In the genomic region with DNA sequence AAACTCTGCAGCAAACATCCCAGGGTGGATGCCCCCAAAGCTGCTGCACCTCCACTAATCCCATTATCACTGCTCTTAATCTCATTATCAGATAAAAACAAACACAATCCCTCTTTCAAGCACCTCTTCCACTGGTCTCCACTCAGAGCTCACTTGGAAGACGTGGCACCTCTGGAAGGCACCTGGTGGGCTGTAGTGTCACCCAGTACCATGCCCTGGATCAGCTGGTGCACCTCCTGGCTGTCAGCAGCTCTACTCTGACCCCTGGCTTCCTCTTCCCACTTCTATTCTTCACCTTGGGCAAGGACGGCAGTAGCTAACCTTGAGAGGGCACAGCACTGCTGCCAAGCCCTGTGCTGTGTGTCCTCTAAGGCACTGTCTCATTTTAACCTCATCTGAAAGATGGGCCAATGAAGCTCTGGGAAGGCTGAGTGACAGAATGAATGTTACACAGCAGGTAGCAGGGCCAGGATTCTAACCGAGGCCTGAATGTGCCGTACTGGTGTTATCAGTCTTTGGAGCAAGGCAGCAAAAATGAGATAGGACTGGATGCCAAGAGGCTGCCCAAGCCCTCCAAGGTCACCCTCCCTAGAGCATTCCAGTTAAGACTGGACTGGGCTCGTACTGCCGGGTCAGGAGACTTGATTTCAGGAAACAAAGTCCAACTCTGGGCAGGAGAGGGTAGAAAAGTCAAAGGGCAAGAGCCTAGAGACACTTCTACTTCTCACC, we compare ENCODE assay signal across 9 cellular contexts. TPM values are rescaled to one million over a fixed set of nuclear protein-coding genes. Genes with fewer than 3 reads are reported as not detected.
DNase-seq lines count a peak whose midpoint lies in the region; ATAC-seq, FAIRE-seq and TF ChIP-seq lines count a peak whose summit lies in the region.
"Had no signal": no experiment of that assay in that cellular context is flagged by ENCODE, and none has a peak within 500 bp of the region (broad histone marks: within the 10 kb centered on the region; RNA-seq: fewer than 3 reads in every experiment).

No MANE protein-coding gene starts in this region.

- peaks cover 0 to 4% (median 0%) of the 10 kb centered on the region in 8 donors for H3K9me3 Mint-ChIP-seq in CD4-positive, alpha-beta memory T cell

- no peaks in the 10 kb centered on the region for H3K27me3 ChIP-seq in CD4-positive, alpha-beta memory T cell (ENCODE audit: insufficient read depth, low read length)
- no peaks in the 10 kb centered on the region for H3K27me3 ChIP-seq in pancreas
- H3K27me3 ChIP-seq in prostate gland (replicated peaks; ENCODE audit: insufficient read depth): no peaks in the 10 kb centered on the region

- ATAC-seq in esophagus mucosa: peak; percentile 10
- ATAC-seq in pancreas: peak; percentile 75 to 84 (median 81)
- ATAC-seq in GM21723 (IDR thresholded peaks at IDR 0.05; ENCODE audit: unreplicated experiment): no peak

- intact Hi-C loops in CD4-positive, alpha-beta memory T cell (cut with micrococcal nuclease): loop anchor here (5.0 kb wide), 1 partner anchor 38 kb away; no protein-coding TSS in a partner anchor
- intact Hi-C loops in pancreas (cut with DNase I): loop anchor here in 1 of 3 donors (10.0 kb wide), 1 partner anchor 50 kb away; no protein-coding TSS in a partner anchor
- intact Hi-C loops in prostate gland (cut with DNase I): no loop called here

- H3K36me3 Mint-ChIP-seq in CD4-positive, alpha-beta memory T cell: peaks cover 3% of the 10 kb centered on the region in 2 donors

- no peaks in the 10 kb centered on the region for H3K9me3 ChIP-seq in CD4-positive, alpha-beta memory T cell (ENCODE audit: control insufficient read depth in 1 of 2, low read length in 2 of 2)
- H3K9me3 ChIP-seq in pancreas (no peaks in the 10 kb centered on the region), prostate gland (no peaks in the 10 kb centered on the region)

- 6 to 10% methylated on average over 6 of the region's 6 CpGs for WGBS in pancreas, 2 donors
- WGBS in prostate gland: 44% methylated on average over 6 of the region's 6 CpGs

- peaks cover 95% of the 10 kb centered on the region for H3K4me1 ChIP-seq in CD4-positive, alpha-beta memory T cell (ENCODE audit: insufficient read depth, low read length)
- H3K4me1 ChIP-seq in pancreas: peaks cover 58 to 91% (median 81%) of the 10 kb centered on the region in 3 donors
- H3K4me1 ChIP-seq in prostate gland (replicated peaks): peaks cover 23% of the 10 kb centered on the region

- no peak for FAIRE-seq in pancreas (lab: Jason Lieb, UNC)

- TF ChIP-seq CTCF in pancreas (IDR thresholded peaks at IDR 0.05) (no peak), prostate gland (IDR thresholded peaks at IDR 0.05) (no peak)

- no peak overlapping the region for H3K27ac ChIP-seq in CD4-positive, alpha-beta memory T cell (ENCODE audit: low read depth, low read length)
- H3K27ac ChIP-seq in pancreas (peak overlapping the region; percentile 21 to 82 (median 58)), prostate gland (peak overlapping the region in 1 of 2 donors; percentile 46)

- no peak for DNase-seq in CD4-positive, alpha-beta memory T cell
- DNase-seq in OCI-M1 (lab: John Stamatoyannopoulos, UW) (peak; percentile 60), pancreas (peak; percentile 47 to 83 (median 72)), prostate gland (ENCODE audit: low spot score) (no peak), COLO668 (lab: John Stamatoyannopoulos, UW; ENCODE audit: unreplicated experiment) (no peak), NCI-H1694 treated with DMSO at 0.1 percent for 48 hours (lab: John Stamatoyannopoulos, UW) (no peak)
- DNase-seq: NCI-H1694 had no signal

- POLR2A ChIA-PET in CD4-positive, alpha-beta memory T cell (lab: Charles Lee; ENCODE audit: partially characterized antibody): interaction anchor here (0.8 to 1.5 kb wide), 2 partner anchors 35 to 41 kb away, joined by 3 read pairs; no protein-coding TSS in a partner anchor

- CTCF ChIA-PET in CD4-positive, alpha-beta memory T cell (lab: Charles Lee; ENCODE audit: partially characterized antibody): interaction anchor here (0.6 to 1.5 kb wide), 4 partner anchors 9 to 148 kb away, joined by 3 read pairs; no protein-coding TSS in a partner anchor

- TF ChIP-seq POLR2A in prostate gland (IDR thresholded peaks at IDR 0.05): no peak

- H3K36me3 ChIP-seq in CD4-positive, alpha-beta memory T cell (ENCODE audit: insufficient read depth, low read length): peaks cover 4% of the 10 kb centered on the region
- H3K36me3 ChIP-seq in pancreas: no peaks in the 10 kb centered on the region
- no peaks in the 10 kb centered on the region for H3K36me3 ChIP-seq in prostate gland

- H3K4me1 Mint-ChIP-seq in CD4-positive, alpha-beta memory T cell: peaks cover 68 to 95% (median 82%) of the 10 kb centered on the region in 4 donors

- H3K4me3 Mint-ChIP-seq in CD4-positive, alpha-beta memory T cell: peak overlapping the region in 7 of 8 donors; percentile 60 to 79 (median 70)

- H3K27ac Mint-ChIP-seq in CD4-positive, alpha-beta memory T cell: peak overlapping the region; percentile 37 to 91 (median 62)

- no peaks in the 10 kb centered on the region for H3K27me3 Mint-ChIP-seq in CD4-positive, alpha-beta memory T cell

- no peak overlapping the region for H3K4me3 ChIP-seq in CD4-positive, alpha-beta memory T cell (ENCODE audit: low read length in 2 of 2)
- H3K4me3 ChIP-seq in pancreas (no peak overlapping the region), prostate gland (no peak overlapping the region)

RNA-seq across cellular contexts. Expression of a gene that starts 7.4 kb away (rescaled TPM):
- 100 to 1,000 TPM; 149 to 152 TPM for total RNA-seq in CD4-positive, alpha-beta memory T cell
- polyA plus RNA-seq in CD4-positive, alpha-beta memory T cell: 10 to 100 TPM in 1 of 2 donors, 1 to 10 TPM in 1; 4.2 to 48.2 TPM
- total RNA-seq in esophagus mucosa (55.1 TPM), pancreas (10 to 100 TPM; 36.2 to 53.3 (median 39.9) TPM), prostate gland (10 to 100 TPM; 45.6 to 76.0 TPM)
- polyA plus RNA-seq in pancreas: 10 to 100 TPM; 16.9 to 41.2 TPM

RNA-seq across cellular contexts. Expression of a gene that starts 54.6 kb away (rescaled TPM):
- total RNA-seq in CD4-positive, alpha-beta memory T cell: 10 to 100 TPM; 69.9 to 71.5 TPM
- polyA plus RNA-seq in CD4-positive, alpha-beta memory T cell: 10 to 100 TPM; 10.8 to 23.6 TPM
- 22.0 TPM for total RNA-seq in esophagus mucosa
- 10 to 100 TPM; 14.7 to 23.1 (median 16.5) TPM for total RNA-seq in pancreas
- polyA plus RNA-seq in pancreas: 10 to 100 TPM; 23.5 to 25.9 TPM
- 10 to 100 TPM; 30.3 to 34.2 TPM for total RNA-seq in prostate gland

Comparison
In these comparisons a context has a peak if more than half of its experiments do, and no peak if none do; other contexts are left out.
1. DNase-seq: peak in OCI-M1 (single experiment) and pancreas (6 of 6); none in CD4-positive, alpha-beta memory T cell (0 of 5), prostate gland (single experiment), COLO668 (single experiment) and NCI-H1694 treated with DMSO at 0.1 percent for 48 hours (single experiment).